ENCODE assay signal across 32 cellular contexts in genomic region chr13:107450426-107450825, GRCh38.
DNase-seq lines count a peak whose midpoint lies in the region; ATAC-seq and TF ChIP-seq lines count a peak whose summit lies in the region.
"Had no signal": no experiment of that assay in that cellular context is flagged by ENCODE, and none has a peak within 500 bp of the region (broad histone marks: within the 10 kb centered on the region; RNA-seq: fewer than 3 reads in every experiment).

No MANE protein-coding gene starts in this region.

- no peak overlapping the region for H3K27ac Mint-ChIP-seq in natural killer cell
- no peak overlapping the region for H3K27ac Mint-ChIP-seq in activated CD8-positive, alpha-beta memory T cell treated with anti-CD3 and anti-CD28 coated beads, Interleukin-2, amount 10 ng/mL, durations not matched to agents 7 days and 5 days
- H3K27ac Mint-ChIP-seq: activated B cell treated with CpG ODN at 0.5 μM for 24 hours; activated naive CD8-positive, alpha-beta T cell treated with anti-CD3 and anti-CD28 coated beads, Interleukin-2, amount 50 U/mL, for 24 hours; activated T-helper 2 cell treated with anti-CD3 and anti-CD28 coated beads, Interferon-gamma antibody, Interleukin-2, Interleukin-4, amounts not matched to agents 10 μg/mL and 5 μg/mL and 100 μg/mL, durations not matched to agents 14 hours and 24 hours and 36 hours; endodermal cell; IgD-negative memory B cell; stimulated activated memory B cell treated with anti-CD40 and anti-IgM and Interleukin-4, amounts not matched to agents 10 μg/mL and 1 μg/mL and 100 μg/mL, for 72 hours had no signal

- no peak overlapping the region for H3K4me3 ChIP-seq in AG04450 (ENCODE audit: low read depth, low read length)
- H3K4me3 ChIP-seq in coronary artery: peak overlapping the region; percentile 9
- H3K4me3 ChIP-seq: body of pancreas, colonic mucosa, GM12878, heart left ventricle, suprapubic skin, vagina had no signal

- peaks cover 24 to 27% of the 10 kb centered on the region in 2 donors for H3K4me1 Mint-ChIP-seq in natural killer cell
- H3K4me1 Mint-ChIP-seq in activated CD8-positive, alpha-beta memory T cell treated with anti-CD3 and anti-CD28 coated beads, Interleukin-2, amount 10 ng/mL, durations not matched to agents 7 days and 5 days: no peaks in the 10 kb centered on the region
- H3K4me1 Mint-ChIP-seq: activated B cell treated with CpG ODN at 0.5 μM for 24 hours; activated naive CD8-positive, alpha-beta T cell treated with anti-CD3 and anti-CD28 coated beads, Interleukin-2, amount 50 U/mL, for 24 hours; endodermal cell; IgD-negative memory B cell; stimulated activated memory B cell treated with anti-CD40 and anti-IgM and Interleukin-4, amounts not matched to agents 10 μg/mL and 1 μg/mL and 100 μg/mL, for 72 hours had no signal

- DNase-seq in AG04450 (ENCODE audit: low read depth, low spot score): no peak
- peak; percentile 77 for DNase-seq in RPMI7951 (ENCODE audit: low read depth)
- no peak for DNase-seq in coronary artery (ENCODE audit: low spot score)
- no peak for DNase-seq in natural killer cell
- DNase-seq in activated CD8-positive, alpha-beta memory T cell treated with anti-CD3 and anti-CD28 coated beads, Interleukin-2, amount 10 ng/mL, durations not matched to agents 7 days and 5 days: no peak
- DNase-seq in SKM-1 (lab: John Stamatoyannopoulos, UW; ENCODE audit: unreplicated experiment): no peak
- DNase-seq: activated B cell treated with CpG ODN at 0.5 μM for 24 hours; activated CD4-positive, alpha-beta T cell treated with anti-CD3 and anti-CD28 coated beads, Interleukin-2, amount 50 U/mL, for 4 hours; activated naive CD8-positive, alpha-beta T cell treated with anti-CD3 and anti-CD28 coated beads, Interleukin-2, amount 50 U/mL, for 24 hours; body of pancreas; Calu3; colonic mucosa; DND-41; endodermal cell; left colon; mesendoderm; NCI-H2029 treated with DMSO at 0.1 percent for 48 hours; NCI-H748 treated with DMSO at 0.1 percent for 48 hours; nucleus accumbens; small intestine; stimulated activated CD4-positive, alpha-beta T cell treated with anti-CD3 and anti-CD28 coated beads, Interleukin-2, amount 100 ng/mL, for 24 hours had no signal

- peaks cover 20 to 32% of the 10 kb centered on the region in 2 donors for H3K9me3 Mint-ChIP-seq in natural killer cell
- peaks cover 29% of the 10 kb centered on the region for H3K9me3 Mint-ChIP-seq in activated CD8-positive, alpha-beta memory T cell treated with anti-CD3 and anti-CD28 coated beads, Interleukin-2, amount 10 ng/mL, durations not matched to agents 7 days and 5 days (ENCODE audit: low read depth)

- H3K27ac ChIP-seq in AG04450 (ENCODE audit: low read depth, low read length) (peak overlapping the region; percentile 89), coronary artery (no peak overlapping the region)
- H3K27ac ChIP-seq: body of pancreas, C4-2B, colonic mucosa, suprapubic skin, vagina had no signal

- TF ChIP-seq CTCF in AG04450 (IDR thresholded peaks at IDR 0.05; ENCODE audit: low read depth, low read length): no peak
- no peak for TF ChIP-seq CTCF in coronary artery (IDR thresholded peaks at IDR 0.05)
- no peak for TF ChIP-seq CTCF in natural killer cell (IDR thresholded peaks at IDR 0.05)

- H3K4me3 Mint-ChIP-seq in natural killer cell: peak overlapping the region; percentile 67
- H3K4me3 Mint-ChIP-seq in activated CD8-positive, alpha-beta memory T cell treated with anti-CD3 and anti-CD28 coated beads, Interleukin-2, amount 10 ng/mL, durations not matched to agents 7 days and 5 days: no peak overlapping the region
- H3K4me3 Mint-ChIP-seq: activated B cell treated with CpG ODN at 0.5 μM for 24 hours; activated naive CD8-positive, alpha-beta T cell treated with anti-CD3 and anti-CD28 coated beads, Interleukin-2, amount 50 U/mL, for 24 hours; endodermal cell; IgD-negative memory B cell; stimulated activated memory B cell treated with anti-CD40 and anti-IgM and Interleukin-4, amounts not matched to agents 10 μg/mL and 1 μg/mL and 100 μg/mL, for 72 hours had no signal

- POLR2A ChIA-PET in AG04450 (lab: Yijun Ruan, JAX): interaction anchor here (1.0 kb wide), 3 partner anchors 9 to 417 kb away, joined by 3 to 6 read pairs (median 3); no protein-coding TSS in a partner anchor

- H3K27me3 Mint-ChIP-seq in natural killer cell (ENCODE audit: low read depth in 2 of 2): no peaks in the 10 kb centered on the region
- H3K27me3 Mint-ChIP-seq in activated CD8-positive, alpha-beta memory T cell treated with anti-CD3 and anti-CD28 coated beads, Interleukin-2, amount 10 ng/mL, durations not matched to agents 7 days and 5 days: no peaks in the 10 kb centered on the region
- H3K27me3 Mint-ChIP-seq: activated B cell treated with CpG ODN at 0.5 μM for 24 hours; activated naive CD8-positive, alpha-beta T cell treated with anti-CD3 and anti-CD28 coated beads, Interleukin-2, amount 50 U/mL, for 24 hours; IgD-negative memory B cell; stimulated activated memory B cell treated with anti-CD40 and anti-IgM and Interleukin-4, amounts not matched to agents 10 μg/mL and 1 μg/mL and 100 μg/mL, for 72 hours had no signal

- ATAC-seq in natural killer cell: no peak
- no peak for ATAC-seq in GM18870 (IDR thresholded peaks at IDR 0.05; ENCODE audit: unreplicated experiment)
- no peak for ATAC-seq in activated CD8-positive, alpha-beta memory T cell treated with anti-CD3 and anti-CD28 coated beads, Interleukin-2, amount 10 ng/mL, durations not matched to agents 7 days and 5 days
- no peak for ATAC-seq in GM18511 (IDR thresholded peaks at IDR 0.05; ENCODE audit: unreplicated experiment)
- ATAC-seq: activated naive CD8-positive, alpha-beta T cell treated with anti-CD3 and anti-CD28 coated beads, Interleukin-2, amount 50 U/mL, for 24 hours; body of pancreas; GM12878; HCT116; left colon; stimulated activated memory B cell treated with anti-CD40 and anti-IgM and Interleukin-4, amounts not matched to agents 10 μg/mL and 1 μg/mL and 100 μg/mL, for 72 hours had no signal

- no peaks in the 10 kb centered on the region for H3K27me3 ChIP-seq in AG04450 (ENCODE audit: control insufficient read depth, insufficient read depth, low read length)
- H3K27me3 ChIP-seq: body of pancreas, colonic mucosa, heart left ventricle, suprapubic skin, vagina had no signal

- no peaks in the 10 kb centered on the region for H3K36me3 Mint-ChIP-seq in natural killer cell
- no peaks in the 10 kb centered on the region for H3K36me3 Mint-ChIP-seq in activated CD8-positive, alpha-beta memory T cell treated with anti-CD3 and anti-CD28 coated beads, Interleukin-2, amount 10 ng/mL, durations not matched to agents 7 days and 5 days
- H3K36me3 Mint-ChIP-seq: IgD-negative memory B cell; stimulated activated memory B cell treated with anti-CD40 and anti-IgM and Interleukin-4, amounts not matched to agents 10 μg/mL and 1 μg/mL and 100 μg/mL, for 72 hours had no signal

- CTCF ChIA-PET in AG04450 (lab: Charles Lee): interaction anchor here (0.6 kb wide), 1 partner anchor 115 kb away, joined by 3 read pairs; no protein-coding TSS in a partner anchor
- CTCF ChIA-PET in activated CD8-positive, alpha-beta memory T cell treated with anti-CD3 and anti-CD28 coated beads, Interleukin-2, amount 10 ng/mL, durations not matched to agents 7 days and 5 days (lab: Charles Lee): no interaction called here

- H3K9me3 ChIP-seq in AG04450 (ENCODE audit: control insufficient read depth, insufficient read depth, low read length): peaks cover 7% of the 10 kb centered on the region; the same call in 1 of the 2 replicates
- H3K9me3 ChIP-seq: body of pancreas, colonic mucosa, suprapubic skin, vagina had no signal

- intact Hi-C loops in natural killer cell (cut with micrococcal nuclease): no loop called here
